In the genomic region with DNA sequence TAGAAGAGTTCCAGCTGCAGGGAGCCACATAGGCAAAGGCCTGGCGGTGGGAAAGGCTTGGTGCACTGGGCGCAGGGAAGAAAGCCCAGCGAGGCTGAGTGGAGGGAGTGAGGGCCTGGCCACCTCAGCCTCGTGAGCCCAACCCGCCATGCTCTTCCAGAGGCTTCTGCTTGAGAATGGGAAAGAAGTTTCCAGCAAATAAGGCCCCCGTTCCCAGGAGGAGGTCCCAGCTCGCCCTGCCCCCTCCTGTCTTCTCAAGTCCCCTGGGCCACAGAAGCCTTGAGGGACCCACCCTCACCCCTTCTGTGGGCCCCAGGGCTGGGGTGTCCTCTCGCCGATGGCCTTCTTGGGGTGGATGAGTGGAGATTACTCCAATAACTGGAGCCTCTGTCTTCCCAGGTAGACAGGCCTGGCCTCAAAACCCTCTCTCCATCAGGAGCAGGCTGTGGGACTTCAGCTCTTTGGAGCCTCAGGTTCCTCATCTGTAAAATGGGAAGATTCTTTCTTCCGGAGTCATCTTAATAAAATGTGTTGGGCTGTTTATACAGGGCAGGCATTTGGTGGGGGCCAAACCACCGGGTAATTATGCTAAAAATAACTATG, we compare ENCODE assay signal across 9 cellular contexts. TPM values are rescaled to one million over a fixed set of nuclear protein-coding genes. Genes with fewer than 3 reads are reported as not detected.
DNase-seq lines count a peak whose midpoint lies in the region; ATAC-seq and TF ChIP-seq lines count a peak whose summit lies in the region.
"Had no signal": no experiment of that assay in that cellular context is flagged by ENCODE, and none has a peak within 500 bp of the region (broad histone marks: within the 10 kb centered on the region; RNA-seq: fewer than 3 reads in every experiment).

No MANE protein-coding gene starts in this region.

- H3K4me1 ChIP-seq in HUES64 (ENCODE audit: insufficient read depth, low read length) (peaks cover 22% of the 10 kb centered on the region), neuronal stem cell (ENCODE audit: control insufficient read depth in 2 of 2, insufficient read depth in 1 of 2, low read depth in 1 of 2, low read length in 2 of 2) (peaks cover 24 to 33% of the 10 kb centered on the region in 2 donors)

- peak overlapping the region; percentile 4 for H2BK12ac ChIP-seq in neuronal stem cell (ENCODE audit: low read length)

- H3K27me3 ChIP-seq in CD4-positive, alpha-beta T cell (ENCODE audit: control insufficient read depth, insufficient read depth, low read length), result no peaks in the 10 kb centered on the region
- H3K27me3 ChIP-seq in HUES64 (ENCODE audit: insufficient read depth, low read length), result no peaks in the 10 kb centered on the region
- H3K27me3 ChIP-seq in neuronal stem cell (ENCODE audit: control insufficient read depth in 3 of 3, insufficient read depth in 3 of 3, low read depth in 1 of 3, low read length in 3 of 3), result no peaks in the 10 kb centered on the region

- peak overlapping the region; percentile 27 for H3K23ac ChIP-seq in neuronal stem cell (ENCODE audit: low read depth, low read length, poor library complexity)

- peak overlapping the region; percentile 58 for H3K4me3 ChIP-seq in HUES64 (ENCODE audit: low read length)
- H3K4me3 ChIP-seq in neuronal stem cell (ENCODE audit: low read length in 2 of 2), result peak overlapping the region in 1 of 2 donors; percentile 47

- CTCF ChIA-PET in CD4-positive, alpha-beta T cell (lab: Charles Lee), result interaction anchor here (1.9 kb wide), 1 partner anchor 135 kb away, joined by 5 read pairs; no protein-coding TSS in a partner anchor

- peaks cover 27% of the 10 kb centered on the region for H3K79me1 ChIP-seq in neuronal stem cell (ENCODE audit: low read depth, low read length)

- H3K36me3 Mint-ChIP-seq in CD4-positive, alpha-beta T cell (ENCODE audit: low read depth), result peaks cover 17% of the 10 kb centered on the region
- no peaks in the 10 kb centered on the region for H3K36me3 Mint-ChIP-seq in brain

- H2AFZ ChIP-seq in neuronal stem cell (ENCODE audit: low read length), result peak overlapping the region; percentile 97

- H2AK5ac ChIP-seq in neuronal stem cell (ENCODE audit: low read depth, low read length), result peak overlapping the region; percentile 95

- peak overlapping the region; percentile 89 for H3K27ac Mint-ChIP-seq in CD4-positive, alpha-beta T cell
- H3K27ac Mint-ChIP-seq in brain, result peak overlapping the region in 4 of 5 experiments; percentile 40 to 84 (median 65)

- DNase-seq in CD4-positive, alpha-beta T cell, result no peak
- DNase-seq in neuronal stem cell (ENCODE audit: low spot score) (no peak), NCI-H2081 treated with DMSO at 0.1 percent for 48 hours (lab: John Stamatoyannopoulos, UW) (no peak), NCI-H2107 (lab: John Stamatoyannopoulos, UW) (no peak), SIG-M5 (lab: John Stamatoyannopoulos, UW) (no peak), GF-D8 (lab: John Stamatoyannopoulos, UW) (no peak)
- DNase-seq: cerebellar nuclear complex had no signal

- ATAC-seq in CD4-positive, alpha-beta T cell (ENCODE audit: poor library complexity), result no peak

- no peak overlapping the region for H4K91ac ChIP-seq in neuronal stem cell (ENCODE audit: low read depth, low read length, poor library complexity)

- no peaks in the 10 kb centered on the region for H3K9me3 Mint-ChIP-seq in CD4-positive, alpha-beta T cell
- H3K9me3 Mint-ChIP-seq in brain, result peaks cover 0 to 2% (median 0%) of the 10 kb centered on the region in 5 experiments

- H3K36me3 ChIP-seq in HUES64 (ENCODE audit: insufficient read depth, low read length) (no peaks in the 10 kb centered on the region), neuronal stem cell (replicated peaks in 1 of 2; ENCODE audit: control insufficient read depth in 2 of 2, insufficient read depth in 2 of 2, low read length in 2 of 2) (peaks cover 4 to 16% of the 10 kb centered on the region in 2 donors)

- 88% methylated on average over 11 of the region's 11 CpGs for WGBS in HUES64
- WGBS in neuronal stem cell (ENCODE audit: extremely low coverage in 2 of 2, insufficient read length in 2 of 2, insufficient replicate concordance in 1 of 2), 2 donors, result no CpG with 5 or more reads among the region's 11 CpGs

- H4K8ac ChIP-seq in neuronal stem cell (ENCODE audit: low read depth, low read length), result no peak overlapping the region

- H3K4me3 Mint-ChIP-seq in CD4-positive, alpha-beta T cell, result peak overlapping the region; percentile 91
- peak overlapping the region; percentile 60 to 82 (median 73) for H3K4me3 Mint-ChIP-seq in brain

- POLR2A ChIA-PET in CD4-positive, alpha-beta T cell (lab: Charles Lee), result interaction anchor here (1.5 to 3.0 kb wide), 2 partner anchors 45 to 75 kb away, joined by 7 to 18 read pairs; a partner anchor contains a TSS

- H3K9ac ChIP-seq in HUES64 (ENCODE audit: low read depth, low read length), result no peak overlapping the region
- peak overlapping the region; percentile 85 for H3K9ac ChIP-seq in neuronal stem cell (ENCODE audit: low read depth, low read length, poor library complexity)

- no peak for TF ChIP-seq CTCF in CD4-positive, alpha-beta T cell (IDR thresholded peaks at IDR 0.05)
- TF ChIP-seq CTCF in brain (conservative IDR thresholded peaks at IDR 0.05), result no peak

- H3K27ac ChIP-seq in CD4-positive, alpha-beta T cell (ENCODE audit: low read depth, low read length), result no peak overlapping the region
- H3K27ac ChIP-seq in HUES64 (ENCODE audit: low read depth, low read length) (no peak overlapping the region), neuronal stem cell (replicated peaks; ENCODE audit: low read length) (no peak overlapping the region)

- no peak overlapping the region for H3K4ac ChIP-seq in neuronal stem cell (ENCODE audit: low read length)

- H3K4me2 ChIP-seq in neuronal stem cell (ENCODE audit: insufficient read depth, low read length, poor library complexity, severe bottlenecking), result no peak overlapping the region

- peak overlapping the region; percentile 29 for H2BK5ac ChIP-seq in neuronal stem cell (ENCODE audit: low read length)

- H2BK120ac ChIP-seq in neuronal stem cell (ENCODE audit: low read depth, low read length), result no peak overlapping the region

- H3K18ac ChIP-seq in neuronal stem cell (ENCODE audit: low read length), result peak overlapping the region; percentile 67

- H3K14ac ChIP-seq in neuronal stem cell (ENCODE audit: low read length), result no peak overlapping the region

- peaks cover 66% of the 10 kb centered on the region for H3K4me1 Mint-ChIP-seq in CD4-positive, alpha-beta T cell (ENCODE audit: low read depth)
- H3K4me1 Mint-ChIP-seq in brain, result peaks cover 57% of the 10 kb centered on the region

- no peaks in the 10 kb centered on the region for H3K9me3 ChIP-seq in CD4-positive, alpha-beta T cell (ENCODE audit: control insufficient read depth, low read length)
- no peaks in the 10 kb centered on the region for H3K9me3 ChIP-seq in HUES64 (ENCODE audit: insufficient read depth, low read depth, low read length)
- no peaks in the 10 kb centered on the region for H3K9me3 ChIP-seq in neuronal stem cell (replicated peaks in 1 of 2; ENCODE audit: control insufficient read depth in 2 of 2, insufficient read depth in 1 of 2, low read depth in 1 of 2, low read length in 2 of 2)

- peak overlapping the region; percentile 83 for H2BK15ac ChIP-seq in neuronal stem cell (ENCODE audit: low read length)

- no peaks in the 10 kb centered on the region for H3K27me3 Mint-ChIP-seq in CD4-positive, alpha-beta T cell
- H3K27me3 Mint-ChIP-seq in brain, result peaks cover 6% of the 10 kb centered on the region

- intact Hi-C loops in CD4-positive, alpha-beta T cell (cut with DNase I, micrococcal nuclease), result loop anchor here in 1 of 2 experiments (5.0 kb wide), 3 partner anchors 75 to 310 kb away; a partner anchor contains a TSS

RNA-seq across cellular contexts. Expression of a gene that starts 0.9 kb away (rescaled TPM):
- total RNA-seq in CD4-positive, alpha-beta T cell, result 10 to 100 TPM; 76.3 to 79.7 TPM
- polyA plus RNA-seq in HUES64 (2013, experiment 1 of 2), result 48.0 TPM
- 58.7 TPM for polyA plus RNA-seq in HUES64 (2013, experiment 2 of 2)
- polyA plus RNA-seq in brain (ENCODE audit: insufficient read depth, low read depth, low replicate concordance), result 97.4 TPM
- 84.2 TPM for polyA plus RNA-seq in neuronal stem cell (2013, experiment 1 of 2)
- 83.6 TPM for polyA plus RNA-seq in neuronal stem cell (2013, experiment 2 of 2)
